ENCODE assay signal across 8 cellular contexts in the genomic region with DNA sequence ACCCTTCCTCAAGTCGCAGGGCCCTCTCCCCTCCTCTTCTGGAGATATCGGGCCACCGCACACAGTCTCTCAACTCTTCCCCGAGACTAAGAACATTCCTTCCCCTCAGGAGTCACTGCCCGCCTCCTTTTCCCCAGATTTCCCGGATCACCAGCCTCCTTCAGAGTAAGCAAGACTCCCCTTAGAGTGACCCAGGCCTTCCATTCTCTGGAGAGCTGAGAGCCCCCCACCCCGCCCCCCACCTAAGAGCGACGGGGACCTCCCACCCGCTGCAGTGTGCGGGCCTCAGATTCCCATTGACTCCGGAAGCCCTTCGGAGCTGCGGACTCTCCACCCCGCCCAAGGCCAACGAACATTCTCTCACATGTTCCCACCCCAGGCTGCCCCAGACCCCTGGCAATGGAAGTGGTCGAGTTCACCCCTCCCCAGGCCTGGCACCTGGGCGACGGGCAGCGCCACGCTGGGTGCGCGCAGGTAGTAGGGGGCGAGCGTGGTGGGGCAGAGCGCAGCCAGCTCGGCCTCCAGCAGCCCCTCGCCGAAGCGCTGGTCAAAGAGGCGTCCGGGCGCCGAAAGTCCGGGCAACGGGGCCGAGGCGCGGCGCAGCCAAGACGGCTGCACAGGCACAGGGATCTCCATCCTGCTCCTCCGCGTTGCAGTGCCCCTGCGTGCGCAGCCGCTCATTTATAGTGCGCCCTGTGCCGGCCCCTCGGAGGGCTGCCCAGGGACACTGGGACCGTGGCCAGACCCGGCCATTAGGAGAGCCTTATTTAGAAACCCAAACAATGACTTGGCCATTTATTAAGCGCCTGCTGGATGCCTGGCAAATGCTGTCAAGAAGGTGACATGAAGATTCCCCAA. TPM values are rescaled to one million over a fixed set of nuclear protein-coding genes. Genes with fewer than 3 reads are reported as not detected.
DNase-seq lines count a peak whose midpoint lies in the region; ATAC-seq and TF ChIP-seq lines count a peak whose summit lies in the region.

A gene with protein sequence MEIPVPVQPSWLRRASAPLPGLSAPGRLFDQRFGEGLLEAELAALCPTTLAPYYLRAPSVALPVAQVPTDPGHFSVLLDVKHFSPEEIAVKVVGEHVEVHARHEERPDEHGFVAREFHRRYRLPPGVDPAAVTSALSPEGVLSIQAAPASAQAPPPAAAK (minus strand): TSS at position 657 of the 858 bp plus-strand sequence. CDS start 21 bp downstream, at position 636.

- H3K27me3 Mint-ChIP-seq in nephron progenitor cell (ENCODE audit: low read depth, poor library complexity): peaks cover 17% of the 10 kb centered on the region

- POLR2A ChIA-PET in RWPE1 (lab: Yijun Ruan, JAX; ENCODE audit: low non-redundant PET): interaction anchor here (0.8 kb wide), 1 partner anchor 8 kb away, joined by 4 read pairs; a partner anchor contains a TSS

- H3K27me3 ChIP-seq in DND-41 (ENCODE audit: insufficient read depth, low read length, poor library complexity): no peaks in the 10 kb centered on the region
- no peaks in the 10 kb centered on the region for H3K27me3 ChIP-seq in esophagus squamous epithelium

- peak within 1 kb of the TSS; percentile 91 for H3K4me3 Mint-ChIP-seq in nephron progenitor cell

- H3K27ac ChIP-seq in DND-41 (ENCODE audit: low read length): peak within 1 kb of the TSS; percentile 88
- H3K27ac ChIP-seq in RWPE1: peak within 1 kb of the TSS; percentile 98
- peak within 1 kb of the TSS; percentile 93 to 98 (median 96) for H3K27ac ChIP-seq in esophagus squamous epithelium

- H3K4me1 Mint-ChIP-seq in nephron progenitor cell: peaks cover 36% of the 10 kb centered on the region

- TF ChIP-seq POLR2A in esophagus squamous epithelium (IDR thresholded peaks at IDR 0.05): peak in 2 of 4 donors; percentile 34 to 71

- peak within 1 kb of the TSS; percentile 62 for H2AFZ ChIP-seq in DND-41 (ENCODE audit: low read depth, low read length)

- H3K4me2 ChIP-seq in DND-41 (ENCODE audit: insufficient read depth, low read length): peak within 1 kb of the TSS; percentile 70

- CTCF ChIA-PET in RWPE1 (lab: Yijun Ruan, JAX): no interaction called here

- H3K36me3 ChIP-seq in DND-41 (ENCODE audit: insufficient read depth, low read length) (peaks cover 49% of the 10 kb centered on the region), esophagus squamous epithelium (peaks cover 8 to 48% (median 21%) of the 10 kb centered on the region in 3 donors)

- DNase-seq in DND-41 (no peak), RWPE1 (ENCODE audit: low spot score) (no peak), esophagus squamous epithelium (lab: John Stamatoyannopoulos, UW) (no peak), nephron progenitor cell (no peak), NOMO-1 treated with dmso at 0.1 percent for 144 hours (lab: John Stamatoyannopoulos, UW; ENCODE audit: unreplicated experiment) (no peak), Ammon's horn (ENCODE audit: low spot score) (no peak)

- peaks cover 22% of the 10 kb centered on the region for H4K20me1 ChIP-seq in DND-41 (ENCODE audit: insufficient read depth, low read length)

- intact Hi-C loops in esophagus squamous epithelium (cut with DNase I): no loop called here

- H3K4me3 ChIP-seq in DND-41 (ENCODE audit: low read depth in 1 of 2, low read length in 2 of 2) (peak within 1 kb of the TSS; percentile 30 to 61), esophagus squamous epithelium (peak within 1 kb of the TSS; percentile 69 to 94 (median 91))

- H3K9me3 ChIP-seq in DND-41 (ENCODE audit: insufficient read depth, low read length, severe bottlenecking) (no peaks in the 10 kb centered on the region), esophagus squamous epithelium (no peaks in the 10 kb centered on the region)

- ATAC-seq in DND-41 (ENCODE audit: insufficient read depth, low read depth) (no peak), HG03108 (IDR thresholded peaks at IDR 0.05; ENCODE audit: unreplicated experiment) (no peak), HG02938 (IDR thresholded peaks at IDR 0.05; ENCODE audit: unreplicated experiment) (no peak)

- peaks cover 16% of the 10 kb centered on the region for H3K36me3 Mint-ChIP-seq in nephron progenitor cell (ENCODE audit: low read depth)

- peak within 1 kb of the TSS; percentile 97 for H3K9ac ChIP-seq in DND-41 (ENCODE audit: low read depth, low read length)

- peak within 1 kb of the TSS; percentile 79 for H3K27ac Mint-ChIP-seq in nephron progenitor cell

- H3K79me2 ChIP-seq in DND-41 (ENCODE audit: insufficient read depth, low read length): peaks cover 30% of the 10 kb centered on the region

- 19 to 41% methylated on average over 11 to 13 of the region's 52 CpGs for WGBS in esophagus squamous epithelium, 2 donors

- TF ChIP-seq CTCF in DND-41 (IDR thresholded peaks at IDR 0.05; ENCODE audit: borderline replicate concordance, extremely low read depth, low read length, poor library complexity, severe bottlenecking) (no peak), RWPE1 (conservative IDR thresholded peaks at IDR 0.05; ENCODE audit: low read depth) (no peak), esophagus squamous epithelium (IDR thresholded peaks at IDR 0.05) (no peak), nephron progenitor cell (IDR thresholded peaks at IDR 0.05) (no peak)

- H3K4me1 ChIP-seq in DND-41 (ENCODE audit: insufficient read depth, low read length): peaks cover 26% of the 10 kb centered on the region
- peaks cover 32 to 53% (median 37%) of the 10 kb centered on the region in 3 donors for H3K4me1 ChIP-seq in esophagus squamous epithelium

- H3K9me3 Mint-ChIP-seq in nephron progenitor cell: no peaks in the 10 kb centered on the region

RNA-seq across cellular contexts. Expression of the gene that starts here (rescaled TPM):
- 10 to 100 TPM in 1 of 4 donors, 1 to 10 TPM in 3; 1.7 to 21.9 (median 3.6) TPM for total RNA-seq in esophagus squamous epithelium
